In the genomic region with DNA sequence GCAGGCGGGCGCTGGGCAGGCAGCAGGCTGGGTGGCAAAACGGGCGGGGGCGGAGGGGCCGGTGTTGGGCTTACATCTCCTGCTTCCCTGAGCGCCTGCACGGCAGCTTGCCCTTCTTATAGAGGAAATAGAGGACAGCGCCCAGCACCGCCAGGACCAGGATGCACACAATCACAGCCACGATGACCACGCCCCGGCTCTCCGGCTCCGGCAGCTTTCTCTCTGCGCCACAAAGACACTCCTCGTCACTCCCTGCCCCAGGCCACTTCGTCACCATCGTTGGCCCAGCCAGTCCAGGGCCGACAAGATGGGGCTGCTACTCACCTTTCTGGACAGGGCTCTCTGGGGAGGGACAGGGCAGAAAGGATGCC, we compare ENCODE assay signal across 21 cellular contexts. TPM values are rescaled to one million over a fixed set of nuclear protein-coding genes. Genes with fewer than 3 reads are reported as not detected.
DNase-seq lines count a peak whose midpoint lies in the region; ATAC-seq, FAIRE-seq and TF ChIP-seq lines count a peak whose summit lies in the region.
"Had no signal": no experiment of that assay in that cellular context is flagged by ENCODE, and none has a peak within 500 bp of the region (broad histone marks: within the 10 kb centered on the region; RNA-seq: fewer than 3 reads in every experiment).

No MANE protein-coding gene starts in this region.

- H4K12ac ChIP-seq in trophoblast cell (ENCODE audit: low read depth, low read length): no peak overlapping the region

- TF ChIP-seq POLR2A in endothelial cell of umbilical vein (IDR thresholded peaks at IDR 0.05; ENCODE audit: low read depth, low read length): peak; percentile 13

- no peak overlapping the region for H3K9ac ChIP-seq in endothelial cell of umbilical vein (replicated peaks; ENCODE audit: extremely low read depth, insufficient read depth, low read length)
- no peak overlapping the region for H3K9ac ChIP-seq in trophoblast cell (ENCODE audit: low read length)
- H3K9ac ChIP-seq: KMS-11 had no signal

- no peak overlapping the region for H2BK120ac ChIP-seq in trophoblast cell (ENCODE audit: insufficient read depth, low read length, poor library complexity)

- peaks cover 15% of the 10 kb centered on the region for H3K36me3 Mint-ChIP-seq in effector memory CD8-positive, alpha-beta T cell (ENCODE audit: insufficient read depth)

- no peak overlapping the region for H3K27ac Mint-ChIP-seq in effector memory CD8-positive, alpha-beta T cell
- H3K27ac Mint-ChIP-seq: activated T-helper 1 cell treated with anti-CD3 and anti-CD28 coated beads, Interleukin-12 subunit alpha, Interleukin-12 subunit beta, Interleukin-2, Interleukin-4 antibody, amounts not matched to agents 30 ng/mL and 10 ng/mL and 1 ng/mL, durations not matched to agents 14 hours and 24 hours and 36 hours had no signal

- H2AFZ ChIP-seq in endothelial cell of umbilical vein (ENCODE audit: low read depth, low read length) (no peak overlapping the region), trophoblast cell (ENCODE audit: insufficient read depth, low read length, poor library complexity) (no peak overlapping the region)
- H2AFZ ChIP-seq: hepatocyte had no signal

- H3K4me1 ChIP-seq in endothelial cell of umbilical vein (ENCODE audit: control insufficient read depth, extremely low read depth, insufficient read depth, low read length) (peaks cover 14% of the 10 kb centered on the region), trophoblast cell (ENCODE audit: control insufficient read depth in 1 of 2, insufficient read depth in 2 of 2, low read length in 2 of 2) (peaks cover 11% of the 10 kb centered on the region in 2 experiments)

- no peaks in the 10 kb centered on the region for H3K9me1 ChIP-seq in endothelial cell of umbilical vein (replicated peaks; ENCODE audit: control insufficient read depth, extremely low read depth, insufficient read depth, low read length)

- BruUV-seq in endothelial cell of umbilical vein (replicated peaks; lab: Mats Ljungman, UMichigan): no TSS peak

- FAIRE-seq in endothelial cell of umbilical vein (lab: Jason Lieb, UNC): no peak
- FAIRE-seq: D721Med, islet of Langerhans, TTC549 had no signal

- H3K4me3 ChIP-seq in endothelial cell of umbilical vein (replicated peaks in 1 of 3; ENCODE audit: insufficient read depth in 1 of 3, low read depth in 1 of 3, low read length in 3 of 3) (no peak overlapping the region), trophoblast cell (ENCODE audit: low read depth, low read length) (no peak overlapping the region)
- H3K4me3 ChIP-seq: body of pancreas, hepatocyte, testis had no signal

- no peaks in the 10 kb centered on the region for H3K27me3 ChIP-seq in endothelial cell of umbilical vein (ENCODE audit: control insufficient read depth in 2 of 2, insufficient read depth in 2 of 2, low read length in 2 of 2)
- no peaks in the 10 kb centered on the region for H3K27me3 ChIP-seq in trophoblast cell (ENCODE audit: insufficient read depth, low read length)
- H3K27me3 ChIP-seq: testis had no signal

- H2BK12ac ChIP-seq in trophoblast cell (ENCODE audit: low read length): no peak overlapping the region

- no peak overlapping the region for H3K4me3 Mint-ChIP-seq in effector memory CD8-positive, alpha-beta T cell
- H3K4me3 Mint-ChIP-seq: activated T-helper 1 cell treated with anti-CD3 and anti-CD28 coated beads, Interleukin-12 subunit alpha, Interleukin-12 subunit beta, Interleukin-2, Interleukin-4 antibody, amounts not matched to agents 30 ng/mL and 10 ng/mL and 1 ng/mL, durations not matched to agents 14 hours and 24 hours and 36 hours; CD14-positive monocyte had no signal

- H4K20me1 ChIP-seq in endothelial cell of umbilical vein (replicated peaks; ENCODE audit: control insufficient read depth, extremely low read depth, insufficient read depth, low read length): no peaks in the 10 kb centered on the region

- CTCF ChIA-PET in RWPE1 (lab: Yijun Ruan, JAX): no interaction called here
- CTCF ChIA-PET in endothelial cell of umbilical vein (lab: Charles Lee): interaction anchor here (1.7 to 9.7 kb wide), 3 partner anchors 8 to 28 kb away, joined by 5 to 136 read pairs (median 68); partner anchors contain the start of genes C1QTNF5 and MCAM

- H3K27me3 Mint-ChIP-seq in effector memory CD8-positive, alpha-beta T cell: peaks cover 16 to 26% of the 10 kb centered on the region in 2 donors

- intact Hi-C loops in endothelial cell of umbilical vein (cut with micrococcal nuclease): no loop called here

- dilution Hi-C loops in endothelial cell of umbilical vein (cut with MboI; ENCODE audit: extremely low pct_ligation_motif_present, low sequenced_read_pairs): no loop called here

- no peak overlapping the region for H2AK5ac ChIP-seq in trophoblast cell (ENCODE audit: low read length)

- peaks cover under 1% of the 10 kb centered on the region for H3K79me1 ChIP-seq in trophoblast cell (ENCODE audit: low read length)

- no peak for ATAC-seq in effector memory CD8-positive, alpha-beta T cell (replicated peaks)
- ATAC-seq: body of pancreas had no signal

- H3K9me3 Mint-ChIP-seq in effector memory CD8-positive, alpha-beta T cell: no peaks in the 10 kb centered on the region
- H3K9me3 Mint-ChIP-seq: activated T-helper 1 cell treated with anti-CD3 and anti-CD28 coated beads, Interleukin-12 subunit alpha, Interleukin-12 subunit beta, Interleukin-2, Interleukin-4 antibody, amounts not matched to agents 30 ng/mL and 10 ng/mL and 1 ng/mL, durations not matched to agents 14 hours and 24 hours and 36 hours had no signal

- H3K4me1 Mint-ChIP-seq in effector memory CD8-positive, alpha-beta T cell (ENCODE audit: low read depth in 2 of 2): peaks cover 5 to 6% of the 10 kb centered on the region in 2 donors

- H3K27ac ChIP-seq in RWPE1 (peak overlapping the region; percentile 26), endothelial cell of umbilical vein (ENCODE audit: insufficient read depth, low read depth, low read length) (no peak overlapping the region), trophoblast cell (ENCODE audit: low read depth, low read length) (no peak overlapping the region)
- H3K27ac ChIP-seq: body of pancreas, hepatocyte, KMS-11, testis had no signal

- H3K4me2 ChIP-seq in endothelial cell of umbilical vein (ENCODE audit: insufficient read depth, low read length) (no peak overlapping the region), trophoblast cell (ENCODE audit: low read length) (no peak overlapping the region)
- H3K4me2 ChIP-seq: hepatocyte, KMS-11 had no signal

- POLR2A ChIA-PET in RWPE1 (lab: Yijun Ruan, JAX; ENCODE audit: low non-redundant PET): no interaction called here
- POLR2A ChIA-PET in endothelial cell of umbilical vein (lab: Charles Lee): interaction anchor here (5.5 kb wide), 1 partner anchor 8 kb away, joined by 17 read pairs; no protein-coding TSS in a partner anchor

- H3K36me3 ChIP-seq in endothelial cell of umbilical vein (ENCODE audit: control insufficient read depth in 2 of 2, extremely low read depth in 1 of 2, insufficient read depth in 2 of 2, low read length in 2 of 2) (peaks cover 24 to 59% of the 10 kb centered on the region in 2 experiments), trophoblast cell (ENCODE audit: control insufficient read depth in 1 of 2, insufficient read depth in 2 of 2, low read length in 2 of 2) (peaks cover 57 to 66% of the 10 kb centered on the region in 2 experiments)

- no CpG with 5 or more reads among the region's 20 CpGs for WGBS in trophoblast cell (ENCODE audit: extremely low coverage, insufficient coverage, insufficient read length)

- no peak overlapping the region for H4K8ac ChIP-seq in trophoblast cell (ENCODE audit: low read depth, low read length)

- TF ChIP-seq CTCF in RWPE1 (conservative IDR thresholded peaks at IDR 0.05; ENCODE audit: low read depth) (no peak), endothelial cell of umbilical vein (IDR thresholded peaks at IDR 0.05; ENCODE audit: extremely low read depth in 1 of 2, insufficient read depth in 1 of 2, low read depth in 1 of 2, low read length in 2 of 2) (no peak)

- no peak overlapping the region for H3K18ac ChIP-seq in trophoblast cell (ENCODE audit: low read length)

- no peak overlapping the region for H4K91ac ChIP-seq in trophoblast cell (ENCODE audit: low read depth, low read length)

- H3K9me3 ChIP-seq in endothelial cell of umbilical vein (replicated peaks; ENCODE audit: control insufficient read depth, insufficient read depth, low read length) (no peaks in the 10 kb centered on the region), trophoblast cell (ENCODE audit: insufficient read depth, low read depth, low read length) (no peaks in the 10 kb centered on the region)
- H3K9me3 ChIP-seq: body of pancreas, testis had no signal

- no peak overlapping the region for H3K14ac ChIP-seq in trophoblast cell (ENCODE audit: low read length)

- no peak overlapping the region for H2BK5ac ChIP-seq in trophoblast cell (ENCODE audit: low read depth, low read length, poor library complexity)

- peaks cover 46% of the 10 kb centered on the region for H3K79me2 ChIP-seq in endothelial cell of umbilical vein (ENCODE audit: control insufficient read depth, insufficient read depth, low read length)
- no peaks in the 10 kb centered on the region for H3K79me2 ChIP-seq in trophoblast cell (ENCODE audit: control insufficient read depth, insufficient read depth, low read length, poor library complexity)
- H3K79me2 ChIP-seq: hepatocyte had no signal

- DNase-seq in RWPE1 (ENCODE audit: low spot score) (no peak), endothelial cell of umbilical vein (ENCODE audit: low read depth, low spot score) (no peak), trophoblast cell (peak; percentile 92 to 94), NCI-H1694 treated with DMSO at 0.1 percent for 48 hours (lab: John Stamatoyannopoulos, UW) (no peak)
- no peak for DNase-seq in effector memory CD8-positive, alpha-beta T cell
- no peak for DNase-seq in stimulated activated naive CD4-positive, alpha-beta T cell treated with Interleukin-2 at 50 U/mL for 16 hours (lab: John Stamatoyannopoulos, UW)
- DNase-seq: body of pancreas, NCI-H2029 treated with DMSO at 0.1 percent for 48 hours, OCI-M1, retina, SHP77, testis had no signal

- no peak overlapping the region for H3K4ac ChIP-seq in trophoblast cell (ENCODE audit: low read depth, low read length)

- H3K23ac ChIP-seq in trophoblast cell (ENCODE audit: low read length): no peak overlapping the region

RNA-seq across cellular contexts. Expression of gene MCAM, which starts 6.3 kb away (rescaled TPM):
- total RNA-seq in endothelial cell of umbilical vein: 1,012 and 1,027 TPM in 2 replicates
- polyA plus RNA-seq in endothelial cell of umbilical vein: 2,543 and 3,419 TPM in 2 replicates
- polyA plus RNA-seq in endothelial cell of umbilical vein (2011; cell fraction: cytosol; rRNA removed): 1,288 and 1,700 TPM in 2 replicates
- polyA plus RNA-seq in endothelial cell of umbilical vein (2011; cell fraction: nucleus; rRNA removed): 682 and 1,132 TPM in 2 replicates
- 548 and 754 TPM in 2 replicates for polyA plus RNA-seq in endothelial cell of umbilical vein (2012)
- 817 and 903 TPM in 2 replicates for polyA minus RNA-seq in endothelial cell of umbilical vein
- 69.6 TPM for polyA minus RNA-seq in endothelial cell of umbilical vein (2011; cell fraction: cytosol; rRNA and poly(A)+ RNA removed)
- 242 and 367 TPM in 2 replicates for polyA minus RNA-seq in endothelial cell of umbilical vein (2011; cell fraction: nucleus; rRNA and poly(A)+ RNA removed)
- polyA plus RNA-seq in trophoblast cell (2013): 42.9 and 51.1 TPM in 2 replicates
- polyA plus RNA-seq: CD14-positive monocyte had no signal

RNA-seq across cellular contexts. Expression of gene RNF26, which starts 23.7 kb away (rescaled TPM):
- total RNA-seq in endothelial cell of umbilical vein: 37.9 and 40.1 TPM in 2 replicates
- polyA plus RNA-seq in endothelial cell of umbilical vein: 41.6 and 43.8 TPM in 2 replicates
- 35.5 and 38.1 TPM in 2 replicates for polyA plus RNA-seq in endothelial cell of umbilical vein (2011; cell fraction: cytosol; rRNA removed)
- polyA plus RNA-seq in endothelial cell of umbilical vein (2011; cell fraction: nucleus; rRNA removed): 15.7 and 17.7 TPM in 2 replicates
- 29.3 and 37.9 TPM in 2 replicates for polyA plus RNA-seq in endothelial cell of umbilical vein (2012)
- polyA minus RNA-seq in endothelial cell of umbilical vein: 44.3 and 46.7 TPM in 2 replicates
- 31.6 TPM for polyA minus RNA-seq in endothelial cell of umbilical vein (2011; cell fraction: cytosol; rRNA and poly(A)+ RNA removed)
- polyA minus RNA-seq in endothelial cell of umbilical vein (2011; cell fraction: nucleus; rRNA and poly(A)+ RNA removed): 16.9 and 20.4 TPM in 2 replicates
- 40.9 and 41.2 TPM in 2 replicates for polyA plus RNA-seq in trophoblast cell (2013)

RNA-seq across cellular contexts. Expression of gene C1QTNF5, which starts 30.0 kb away (rescaled TPM):
- total RNA-seq in endothelial cell of umbilical vein: 126 and 130 TPM in 2 replicates
- polyA plus RNA-seq in endothelial cell of umbilical vein: 201 and 228 TPM in 2 replicates
- polyA plus RNA-seq in endothelial cell of umbilical vein (2011; cell fraction: cytosol; rRNA removed): 125 and 160 TPM in 2 replicates
- polyA plus RNA-seq in endothelial cell of umbilical vein (2011; cell fraction: nucleus; rRNA removed): 72.0 and 76.7 TPM in 2 replicates
- polyA plus RNA-seq in endothelial cell of umbilical vein (2012): 98.8 and 155 TPM in 2 replicates
- polyA minus RNA-seq in endothelial cell of umbilical vein: 59.9 and 63.7 TPM in 2 replicates
- not detected for polyA minus RNA-seq in endothelial cell of umbilical vein (2011; cell fraction: cytosol; rRNA and poly(A)+ RNA removed)
- polyA minus RNA-seq in endothelial cell of umbilical vein (2011; cell fraction: nucleus; rRNA and poly(A)+ RNA removed): 11.6 and 24.3 TPM in 2 replicates
- polyA plus RNA-seq in trophoblast cell (2013): 1.3 and 1.8 TPM in 2 replicates
- total RNA-seq: activated T-helper 1 cell treated with anti-CD3 and anti-CD28 coated beads, Interleukin-12 subunit alpha, Interleukin-12 subunit beta, Interleukin-2, Interleukin-4 antibody, amounts not matched to agents 30 ng/mL and 10 ng/mL and 1 ng/mL, durations not matched to agents 14 hours and 24 hours and 36 hours had no signal
- polyA plus RNA-seq: CD14-positive monocyte had no signal

RNA-seq across cellular contexts. Expression of gene MFRP, which starts 35.8 kb away (rescaled TPM):
- not detected in 2 replicates for total RNA-seq in endothelial cell of umbilical vein
- polyA plus RNA-seq in endothelial cell of umbilical vein: 0.03 and 0.08 TPM in 2 replicates
- 0.03 and 0.09 TPM in 2 replicates for polyA plus RNA-seq in endothelial cell of umbilical vein (2011; cell fraction: cytosol; rRNA removed)
- 0.04 TPM in 2 replicates for polyA plus RNA-seq in endothelial cell of umbilical vein (2011; cell fraction: nucleus; rRNA removed)
- polyA plus RNA-seq in endothelial cell of umbilical vein (2012): not detected in 2 replicates
- polyA minus RNA-seq in endothelial cell of umbilical vein: 0.11 TPM in 1 of 2 replicates, not detected in the other
- polyA minus RNA-seq in endothelial cell of umbilical vein (2011; cell fraction: cytosol; rRNA and poly(A)+ RNA removed): not detected
- polyA minus RNA-seq in endothelial cell of umbilical vein (2011; cell fraction: nucleus; rRNA and poly(A)+ RNA removed): not detected in 2 replicates
- not detected in 2 replicates for polyA plus RNA-seq in trophoblast cell (2013)
- total RNA-seq: activated T-helper 1 cell treated with anti-CD3 and anti-CD28 coated beads, Interleukin-12 subunit alpha, Interleukin-12 subunit beta, Interleukin-2, Interleukin-4 antibody, amounts not matched to agents 30 ng/mL and 10 ng/mL and 1 ng/mL, durations not matched to agents 14 hours and 24 hours and 36 hours; hepatocyte; HT-29; omental fat pad; testis had no signal
- polyA plus RNA-seq: CD14-positive monocyte, hepatocyte had no signal

Comparison
In these comparisons a context has a peak if more than half of its experiments do, and no peak if none do; other contexts are left out.
1. DNase-seq: peak in trophoblast cell (2 of 2); none in RWPE1 (single experiment), endothelial cell of umbilical vein (single experiment), effector memory CD8-positive, alpha-beta T cell (0 of 3), stimulated activated naive CD4-positive, alpha-beta T cell treated with Interleukin-2 at 50 U/mL for 16 hours (single experiment) and NCI-H1694 treated with DMSO at 0.1 percent for 48 hours (single experiment).